In the genomic region with DNA sequence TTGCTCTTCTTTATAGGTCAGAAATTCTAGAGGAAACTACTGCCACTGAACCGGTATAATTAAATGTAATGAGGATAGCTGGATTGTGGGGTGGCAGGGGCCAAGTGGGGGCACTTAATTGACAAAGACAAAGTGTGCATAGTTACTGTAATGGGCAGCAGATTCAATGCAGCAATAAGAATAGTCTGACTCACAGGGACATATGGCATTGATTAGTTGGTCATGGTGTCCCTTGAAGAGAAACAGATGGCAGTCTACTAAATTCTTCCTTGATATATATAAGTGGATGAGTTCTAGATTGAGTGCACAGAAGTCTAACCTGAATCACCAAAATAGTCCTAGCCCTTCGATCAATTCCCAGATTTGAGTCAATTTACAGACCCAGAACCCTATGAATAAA, we compare ENCODE assay signal across 11 cellular contexts. TPM values are rescaled to one million over a fixed set of nuclear protein-coding genes. Genes with fewer than 3 reads are reported as not detected.
DNase-seq lines count a peak whose midpoint lies in the region; TF ChIP-seq lines count a peak whose summit lies in the region.
"Had no signal": no experiment of that assay in that cellular context is flagged by ENCODE, and none has a peak within 500 bp of the region (broad histone marks: within the 10 kb centered on the region; RNA-seq: fewer than 3 reads in every experiment).

No MANE protein-coding gene starts in this region.

- peaks cover 14% of the 10 kb centered on the region for H4K20me1 ChIP-seq in SK-N-SH (ENCODE audit: insufficient read depth)

- no peaks in the 10 kb centered on the region for H3K27me3 Mint-ChIP-seq in activated naive CD4-positive, alpha-beta T cell treated with anti-CD3 and anti-CD28 coated beads for 36 hours (ENCODE audit: low read depth)
- peaks cover 0 to 2% (median 0%) of the 10 kb centered on the region in 3 donors for H3K27me3 Mint-ChIP-seq in CD14-positive monocyte (ENCODE audit: low read depth in 3 of 3)

- no peak for DNase-seq in activated naive CD4-positive, alpha-beta T cell treated with anti-CD3 and anti-CD28 coated beads for 36 hours
- no peak for DNase-seq in activated naive CD4-positive, alpha-beta T cell (lab: John Stamatoyannopoulos, UW)
- DNase-seq in SK-N-SH (peak; percentile 46), fibroblast of pulmonary artery (ENCODE audit: low read depth) (peak; percentile 26), stomach (no peak), CD14-positive monocyte (ENCODE audit: low spot score) (no peak), activated gamma-delta T cell (lab: John Stamatoyannopoulos, UW) (no peak)
- no peak for DNase-seq in effector memory CD4-positive, alpha-beta T cell
- DNase-seq: activated CD8-positive, alpha-beta memory T cell treated with anti-CD3 and anti-CD28 coated beads, Interleukin-2, amount 50 U/mL, for 48 hours; stimulated activated CD4-positive, alpha-beta T cell treated with anti-CD3 and anti-CD28 coated beads, Interleukin-2, amount 100 ng/mL, for 24 hours had no signal

- H3F3A ChIP-seq in SK-N-SH (replicated peaks; ENCODE audit: insufficient read depth): no peaks in the 10 kb centered on the region

- WGBS in SK-N-SH (ENCODE audit: low lambda C conversion rate): 16% methylated on average over 2 of the region's 2 CpGs
- 80 to 95% (median 84%) methylated on average over 2 of the region's 2 CpGs for WGBS in stomach, 5 donors

- peak overlapping the region; percentile 6 to 45; a peak in 2 of 4 replicates for H3K4me3 ChIP-seq in SK-N-SH (ENCODE audit: low read depth in 2 of 2, low read length in 1 of 2)
- no peak overlapping the region for H3K4me3 ChIP-seq in fibroblast of pulmonary artery (replicated peaks; ENCODE audit: low read depth, low read length)
- peak overlapping the region in 3 of 4 donors; percentile 62 to 79 (median 65) for H3K4me3 ChIP-seq in stomach
- H3K4me3 ChIP-seq in effector memory CD4-positive, alpha-beta T cell (ENCODE audit: insufficient read depth, low read depth, low read length, poor library complexity, severe bottlenecking): no peak overlapping the region

- H3K4me1 Mint-ChIP-seq in activated naive CD4-positive, alpha-beta T cell treated with anti-CD3 and anti-CD28 coated beads for 36 hours (ENCODE audit: low read depth): peaks cover 60% of the 10 kb centered on the region
- H3K4me1 Mint-ChIP-seq in CD14-positive monocyte: peaks cover 62% of the 10 kb centered on the region

- intact Hi-C loops in activated naive CD4-positive, alpha-beta T cell treated with anti-CD3 and anti-CD28 coated beads for 36 hours (cut with micrococcal nuclease): no loop called here
- intact Hi-C loops in stomach (cut with DNase I; ENCODE audit: low total_unique reads) (no loop called here), CD14-positive monocyte (cut with micrococcal nuclease) (no loop called here)

- peak overlapping the region; percentile 84 for H3K4me3 Mint-ChIP-seq in activated naive CD4-positive, alpha-beta T cell treated with anti-CD3 and anti-CD28 coated beads for 36 hours
- peak overlapping the region in 1 of 2 donors; percentile 53 for H3K4me3 Mint-ChIP-seq in CD14-positive monocyte

- no peak overlapping the region for H3K27ac Mint-ChIP-seq in activated naive CD4-positive, alpha-beta T cell treated with anti-CD3 and anti-CD28 coated beads for 36 hours
- H3K27ac Mint-ChIP-seq in CD14-positive monocyte: no peak overlapping the region

- no peak for TF ChIP-seq POLR2A in stomach (IDR thresholded peaks at IDR 0.05)

- CTCF ChIA-PET in activated naive CD4-positive, alpha-beta T cell treated with anti-CD3 and anti-CD28 coated beads for 36 hours (lab: Charles Lee): no interaction called here
- CTCF ChIA-PET in SK-N-SH (lab: Yijun Ruan, JAX): no interaction called here

- H3K79me2 ChIP-seq in SK-N-SH (ENCODE audit: insufficient read depth): peaks cover 18% of the 10 kb centered on the region; the same call in 1 of the 2 replicates

- no peaks in the 10 kb centered on the region for H3K9me3 ChIP-seq in SK-N-SH
- peaks cover 0 to 14% (median 0%) of the 10 kb centered on the region in 4 donors for H3K9me3 ChIP-seq in stomach
- H3K9me3 ChIP-seq in effector memory CD4-positive, alpha-beta T cell (ENCODE audit: control insufficient read depth, low read length): no peaks in the 10 kb centered on the region

- no peaks in the 10 kb centered on the region for H3K9me2 ChIP-seq in SK-N-SH

- peak overlapping the region; percentile 69 for H3K4me2 ChIP-seq in SK-N-SH

- H3K27me3 ChIP-seq in SK-N-SH (ENCODE audit: insufficient read depth) (no peaks in the 10 kb centered on the region), stomach (no peaks in the 10 kb centered on the region)
- no peaks in the 10 kb centered on the region for H3K27me3 ChIP-seq in effector memory CD4-positive, alpha-beta T cell (replicated peaks; ENCODE audit: control insufficient read depth, insufficient read depth, low read length, poor library complexity, severe bottlenecking)

- H3K36me3 ChIP-seq in SK-N-SH (replicated peaks in 1 of 2; ENCODE audit: control insufficient read depth in 1 of 2, insufficient read depth in 2 of 2, low read length in 1 of 2) (no peaks in the 10 kb centered on the region), stomach (no peaks in the 10 kb centered on the region)
- H3K36me3 ChIP-seq in effector memory CD4-positive, alpha-beta T cell (ENCODE audit: control insufficient read depth, insufficient read depth, low read length): no peaks in the 10 kb centered on the region

- POLR2A ChIA-PET in SK-N-SH (lab: Yijun Ruan, JAX): no interaction called here

- no peak overlapping the region for H3K9ac ChIP-seq in SK-N-SH

- peaks cover 7 to 24% of the 10 kb centered on the region in 2 experiments; a peak in 2 of 4 replicates for H3K4me1 ChIP-seq in SK-N-SH (ENCODE audit: control insufficient read depth in 1 of 2, insufficient read depth in 2 of 2, low read depth in 1 of 2, low read length in 1 of 2)
- peaks cover 17 to 61% (median 41%) of the 10 kb centered on the region in 4 donors for H3K4me1 ChIP-seq in stomach
- H3K4me1 ChIP-seq in effector memory CD4-positive, alpha-beta T cell (ENCODE audit: control insufficient read depth, insufficient read depth, low read length, poor library complexity, severe bottlenecking): peaks cover 27% of the 10 kb centered on the region

- no peak overlapping the region; the same call in 1 of the 2 replicates for H2AFZ ChIP-seq in SK-N-SH (ENCODE audit: low read depth)

- no peaks in the 10 kb centered on the region for H3K9me3 Mint-ChIP-seq in activated naive CD4-positive, alpha-beta T cell treated with anti-CD3 and anti-CD28 coated beads for 36 hours
- H3K9me3 Mint-ChIP-seq in CD14-positive monocyte: peaks cover 0 to 18% (median 5%) of the 10 kb centered on the region in 7 donors

- TF ChIP-seq EP300 in SK-N-SH (IDR thresholded peaks at IDR 0.05; ENCODE audit: borderline replicate concordance in 1 of 2, low read depth in 1 of 2, low read length in 1 of 2): peak in 1 of 2 experiments; percentile 72; a peak in 2 of 4 replicates
- TF ChIP-seq EP300 in stomach (IDR thresholded peaks at IDR 0.05): no peak

- TF ChIP-seq CTCF in SK-N-SH (IDR thresholded peaks at IDR 0.05): no peak
- no peak for TF ChIP-seq CTCF in fibroblast of pulmonary artery (IDR thresholded peaks at IDR 0.05; ENCODE audit: low read length, missing control alignments)
- TF ChIP-seq CTCF in stomach (IDR thresholded peaks at IDR 0.05): no peak
- TF ChIP-seq CTCF in CD14-positive monocyte (IDR thresholded peaks at IDR 0.05): no peak

- H3K27ac ChIP-seq in SK-N-SH (ENCODE audit: low read depth in 2 of 2, low read length in 1 of 2): peak overlapping the region in 1 of 2 experiments; percentile 28; a peak in 2 of 4 replicates
- no peak overlapping the region for H3K27ac ChIP-seq in stomach
- H3K27ac ChIP-seq in effector memory CD4-positive, alpha-beta T cell (ENCODE audit: insufficient read depth, low read length, poor library complexity, severe bottlenecking): no peak overlapping the region
- H3K27ac ChIP-seq: HL-60 had no signal

- peaks cover 13% of the 10 kb centered on the region for H3K36me3 Mint-ChIP-seq in activated naive CD4-positive, alpha-beta T cell treated with anti-CD3 and anti-CD28 coated beads for 36 hours (ENCODE audit: low read depth)
- H3K36me3 Mint-ChIP-seq in CD14-positive monocyte: peaks cover 0 to 7% of the 10 kb centered on the region in 2 donors

- TF ChIP-seq RAD21 in SK-N-SH (IDR thresholded peaks at IDR 0.05; ENCODE audit: low read length): no peak

TF ChIP-seq in SK-N-SH, 30 proteins besides CTCF, POLR2A, EP300 and RAD21 (continues in another document):
- TF ChIP-seq, protein P1, sequence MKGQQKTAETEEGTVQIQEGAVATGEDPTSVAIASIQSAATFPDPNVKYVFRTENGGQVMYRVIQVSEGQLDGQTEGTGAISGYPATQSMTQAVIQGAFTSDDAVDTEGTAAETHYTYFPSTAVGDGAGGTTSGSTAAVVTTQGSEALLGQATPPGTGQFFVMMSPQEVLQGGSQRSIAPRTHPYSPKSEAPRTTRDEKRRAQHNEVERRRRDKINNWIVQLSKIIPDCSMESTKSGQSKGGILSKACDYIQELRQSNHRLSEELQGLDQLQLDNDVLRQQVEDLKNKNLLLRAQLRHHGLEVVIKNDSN (IDR thresholded peaks at IDR 0.05; ENCODE audit: borderline replicate concordance, low read depth): no peak

RNA-seq across cellular contexts. Expression of a gene that starts 3.1 kb away (rescaled TPM):
- 1 to 10 TPM; 2.5 to 3.6 TPM for total RNA-seq in activated naive CD4-positive, alpha-beta T cell treated with anti-CD3 and anti-CD28 coated beads for 36 hours
- polyA plus RNA-seq in SK-N-SH (2012; rRNA removed) (3.5 and 4.6 TPM in 2 replicates), stomach (1 to 10 TPM; 4.0 to 8.3 (median 5.3) TPM), CD14-positive monocyte (1 to 10 TPM; 2.7 to 3.6 TPM)
- 3.5 and 3.6 TPM in 2 replicates for polyA plus RNA-seq in SK-N-SH (2012; cell fraction: cytosol; rRNA removed)
- 7.9 and 12.7 TPM in 2 replicates for polyA plus RNA-seq in SK-N-SH (2012; cell fraction: nucleus; rRNA removed)
- 10 to 100 TPM in 3 of 5 donors, 1 to 10 TPM in 2; 1.8 to 30.4 (median 12.2) TPM for total RNA-seq in stomach

RNA-seq across cellular contexts. Expression of a gene that starts 3.8 kb away (rescaled TPM):
- total RNA-seq in activated naive CD4-positive, alpha-beta T cell treated with anti-CD3 and anti-CD28 coated beads for 36 hours: 1 to 10 TPM; 1.9 to 2.4 TPM
- polyA plus RNA-seq in SK-N-SH (2012; rRNA removed) (2.2 and 4.4 TPM in 2 replicates), stomach (1 to 10 TPM in 1 of 3 donors, under 1 TPM in 2; 0.92 to 2.2 (median 0.93) TPM), CD14-positive monocyte (1 to 10 TPM in 1 of 2 donors, under 1 TPM in 1; 0.37 to 1.2 TPM)
- polyA plus RNA-seq in SK-N-SH (2012; cell fraction: cytosol; rRNA removed): 2.1 and 2.4 TPM in 2 replicates
- polyA plus RNA-seq in SK-N-SH (2012; cell fraction: nucleus; rRNA removed): 6.4 and 13.1 TPM in 2 replicates
- 10 to 100 TPM in 4 of 5 donors, 1 to 10 TPM in 1; 1.8 to 16.5 (median 11.9) TPM for total RNA-seq in stomach

RNA-seq across cellular contexts. Expression of a gene that starts 31.5 kb away (rescaled TPM):
- total RNA-seq in activated naive CD4-positive, alpha-beta T cell treated with anti-CD3 and anti-CD28 coated beads for 36 hours: not detected
- polyA plus RNA-seq in SK-N-SH (2012; rRNA removed): not detected in 2 replicates
- not detected in 2 replicates for polyA plus RNA-seq in SK-N-SH (2012; cell fraction: cytosol; rRNA removed)
- not detected in 2 replicates for polyA plus RNA-seq in SK-N-SH (2012; cell fraction: nucleus; rRNA removed)
- not detected for total RNA-seq in stomach
- not detected for polyA plus RNA-seq in stomach
- polyA plus RNA-seq in CD14-positive monocyte: not detected

Comparison
In these comparisons a context has a peak if more than half of its experiments do, and no peak if none do; other contexts are left out.
1. DNase-seq: peak in SK-N-SH (single experiment) and fibroblast of pulmonary artery (single experiment); none in activated naive CD4-positive, alpha-beta T cell treated with anti-CD3 and anti-CD28 coated beads for 36 hours (single experiment), activated naive CD4-positive, alpha-beta T cell (0 of 4), stomach (single experiment), CD14-positive monocyte (single experiment), activated gamma-delta T cell (single experiment) and effector memory CD4-positive, alpha-beta T cell (0 of 3).
2. H3K4me3 ChIP-seq: peak in SK-N-SH (2 of 2) and stomach (3 of 4); none in fibroblast of pulmonary artery (single experiment) and effector memory CD4-positive, alpha-beta T cell (single experiment).